In the genomic region with DNA sequence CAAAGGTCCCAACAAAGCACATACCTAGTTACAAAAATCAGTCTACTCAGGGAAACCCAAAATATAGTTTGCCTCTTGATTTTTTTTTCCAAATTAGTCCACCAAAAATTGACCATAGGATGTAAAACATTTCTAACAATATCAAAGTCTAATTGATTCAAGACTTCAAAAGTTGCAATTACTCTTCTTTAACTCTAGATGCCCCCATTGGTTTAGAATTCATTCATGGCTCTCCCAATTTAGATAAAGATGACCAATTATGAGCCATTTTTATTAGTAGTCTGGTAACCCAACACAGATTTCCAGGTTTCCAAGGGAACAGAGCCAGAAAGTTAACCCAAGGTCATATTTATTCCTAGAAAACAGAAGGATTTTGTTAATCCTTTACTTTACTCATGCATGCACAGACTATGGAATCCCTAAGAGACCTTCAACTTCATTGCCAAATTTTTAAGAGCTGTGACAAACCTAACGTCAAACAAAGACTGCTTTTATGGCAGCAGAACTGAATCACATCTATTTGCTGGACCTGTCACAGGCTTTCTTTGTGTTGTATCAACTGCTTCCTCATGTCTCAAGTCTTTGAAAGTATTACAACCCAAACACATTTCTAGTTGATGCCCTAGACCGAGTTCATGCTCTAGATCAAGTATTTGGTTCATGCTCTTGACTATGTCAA, we compare ENCODE assay signal across 10 cellular contexts. TPM values are rescaled to one million over a fixed set of nuclear protein-coding genes. Genes with fewer than 3 reads are reported as not detected.
DNase-seq lines count a peak whose midpoint lies in the region; ATAC-seq and TF ChIP-seq lines count a peak whose summit lies in the region.
"Had no signal": no experiment of that assay in that cellular context is flagged by ENCODE, and none has a peak within 500 bp of the region (broad histone marks: within the 10 kb centered on the region; RNA-seq: fewer than 3 reads in every experiment).

No MANE protein-coding gene starts in this region.

- H3K27me3 ChIP-seq in OCI-LY1 (ENCODE audit: insufficient read depth, low read length): no peaks in the 10 kb centered on the region
- peaks cover 14% of the 10 kb centered on the region for H3K27me3 ChIP-seq in upper lobe of right lung
- no peaks in the 10 kb centered on the region for H3K27me3 ChIP-seq in thyroid gland

- H3K4me3 Mint-ChIP-seq in natural killer cell: no peak overlapping the region
- H3K4me3 Mint-ChIP-seq in natural killer cell treated with Interleukin-12 subunit alpha and Interleukin-12 subunit beta and Interleukin-15 and Interleukin-18, amount 100 ng/mL, for 72 hours: no peak overlapping the region

- H3K9ac ChIP-seq in OCI-LY1 (ENCODE audit: low read length): no peak overlapping the region

- no peaks in the 10 kb centered on the region for H3F3A ChIP-seq in OCI-LY1 (ENCODE audit: insufficient read depth, low read length)

- no peak overlapping the region for H3K4me3 ChIP-seq in OCI-LY1 (ENCODE audit: low read depth, low read length, poor library complexity, severe bottlenecking)
- H3K4me3 ChIP-seq in foreskin fibroblast (ENCODE audit: low read depth in 1 of 2, low read length in 2 of 2): no peak overlapping the region
- H3K4me3 ChIP-seq in upper lobe of right lung: no peak overlapping the region
- H3K4me3 ChIP-seq in thyroid gland (replicated peaks in 1 of 3): no peak overlapping the region
- H3K4me3 ChIP-seq: skin epidermis had no signal

- H3K4me2 ChIP-seq in OCI-LY1 (ENCODE audit: low read length): no peak overlapping the region

- H2AFZ ChIP-seq in OCI-LY1 (ENCODE audit: low read length): no peak overlapping the region

- WGBS in thyroid gland, 2 donors: 48 to 53% methylated on average over 2 of the region's 2 CpGs

- intact Hi-C loops in natural killer cell (cut with micrococcal nuclease) (loop anchor here (1.0 to 10.0 kb wide), 3 partner anchors 104 to 371 kb away; partner anchors contain the start of gene FBXO7), upper lobe of right lung (cut with DNase I) (no loop called here), thyroid gland (cut with DNase I) (no loop called here)

- H3K9me3 ChIP-seq in OCI-LY1 (ENCODE audit: low read length) (no peaks in the 10 kb centered on the region), upper lobe of right lung (no peaks in the 10 kb centered on the region), thyroid gland (no peaks in the 10 kb centered on the region)

- no peak overlapping the region for H3K27ac Mint-ChIP-seq in natural killer cell
- no peak overlapping the region for H3K27ac Mint-ChIP-seq in natural killer cell treated with Interleukin-12 subunit alpha and Interleukin-12 subunit beta and Interleukin-15 and Interleukin-18, amount 100 ng/mL, for 72 hours

- H3K27me3 Mint-ChIP-seq in natural killer cell (ENCODE audit: low read depth in 2 of 2): peaks cover 10 to 35% of the 10 kb centered on the region in 2 donors
- peaks cover 22 to 57% of the 10 kb centered on the region in 2 donors for H3K27me3 Mint-ChIP-seq in natural killer cell treated with Interleukin-12 subunit alpha and Interleukin-12 subunit beta and Interleukin-15 and Interleukin-18, amount 100 ng/mL, for 72 hours

- DNase-seq in natural killer cell: no peak
- DNase-seq in natural killer cell treated with Interleukin-12 subunit alpha and Interleukin-12 subunit beta and Interleukin-15 and Interleukin-18, amount 100 ng/mL, for 72 hours (ENCODE audit: low spot score): no peak
- peak; percentile 3 to 33 for DNase-seq in foreskin fibroblast
- DNase-seq in upper lobe of right lung: no peak
- no peak for DNase-seq in NK-92 treated with Interleukin-12 subunit alpha and Interleukin-12 subunit beta, amount 100 ng/mL, for 24 hours (lab: John Stamatoyannopoulos, UW)
- DNase-seq in thyroid gland: no peak

- H3K79me2 ChIP-seq in OCI-LY1 (ENCODE audit: insufficient read depth, low read length): no peaks in the 10 kb centered on the region

- TF ChIP-seq POLR2A in thyroid gland (IDR thresholded peaks at IDR 0.05): no peak

- H3K9me2 ChIP-seq in OCI-LY1 (ENCODE audit: low read depth, low read length): no peaks in the 10 kb centered on the region

- TF ChIP-seq CTCF in natural killer cell (IDR thresholded peaks at IDR 0.05) (peak; percentile 65), OCI-LY1 (IDR thresholded peaks at IDR 0.05; ENCODE audit: low read length) (peak; percentile 47; the same call in 1 of the 2 replicates), foreskin fibroblast (IDR thresholded peaks at IDR 0.05; ENCODE audit: low read depth, low read length) (no peak), upper lobe of right lung (IDR thresholded peaks at IDR 0.05) (peak; percentile 47), thyroid gland (IDR thresholded peaks at IDR 0.05) (peak in 3 of 6 experiments; percentile 14 to 35 (median 23))

- no peaks in the 10 kb centered on the region for H3K36me3 ChIP-seq in OCI-LY1 (ENCODE audit: insufficient read depth, low read length)
- H3K36me3 ChIP-seq in upper lobe of right lung: no peaks in the 10 kb centered on the region
- H3K36me3 ChIP-seq in thyroid gland: no peaks in the 10 kb centered on the region

- no peaks in the 10 kb centered on the region for H3K36me3 Mint-ChIP-seq in natural killer cell
- no peaks in the 10 kb centered on the region for H3K36me3 Mint-ChIP-seq in natural killer cell treated with Interleukin-12 subunit alpha and Interleukin-12 subunit beta and Interleukin-15 and Interleukin-18, amount 100 ng/mL, for 72 hours

- H3K27ac ChIP-seq in OCI-LY1 (ENCODE audit: low read depth, low read length, poor library complexity, severe bottlenecking): no peak overlapping the region
- no peak overlapping the region for H3K27ac ChIP-seq in upper lobe of right lung
- no peak overlapping the region for H3K27ac ChIP-seq in thyroid gland
- H3K27ac ChIP-seq: skin epidermis had no signal

- H4K20me1 ChIP-seq in OCI-LY1 (ENCODE audit: insufficient read depth, low read length): no peaks in the 10 kb centered on the region

- no peaks in the 10 kb centered on the region for H3K4me1 Mint-ChIP-seq in natural killer cell
- no peaks in the 10 kb centered on the region for H3K4me1 Mint-ChIP-seq in natural killer cell treated with Interleukin-12 subunit alpha and Interleukin-12 subunit beta and Interleukin-15 and Interleukin-18, amount 100 ng/mL, for 72 hours (ENCODE audit: low read depth in 2 of 2)

- no peak for ATAC-seq in natural killer cell
- ATAC-seq in natural killer cell treated with Interleukin-12 subunit alpha and Interleukin-12 subunit beta and Interleukin-15 and Interleukin-18, amount 100 ng/mL, for 72 hours: no peak
- ATAC-seq in upper lobe of right lung: no peak
- no peak for ATAC-seq in HG03025 (IDR thresholded peaks at IDR 0.05; ENCODE audit: low FRiP score, unreplicated experiment)

- H3K4me1 ChIP-seq in OCI-LY1 (ENCODE audit: insufficient read depth, low read length, severe bottlenecking): no peaks in the 10 kb centered on the region
- H3K4me1 ChIP-seq in upper lobe of right lung: no peaks in the 10 kb centered on the region
- H3K4me1 ChIP-seq in thyroid gland: no peaks in the 10 kb centered on the region

- no peaks in the 10 kb centered on the region for H3K9me3 Mint-ChIP-seq in natural killer cell
- H3K9me3 Mint-ChIP-seq in natural killer cell treated with Interleukin-12 subunit alpha and Interleukin-12 subunit beta and Interleukin-15 and Interleukin-18, amount 100 ng/mL, for 72 hours: no peaks in the 10 kb centered on the region

RNA-seq across cellular contexts. Expression of gene C22orf42, which starts 55.3 kb away (rescaled TPM):
- total RNA-seq in natural killer cell (not detected), upper lobe of right lung (not detected), thyroid gland (not detected)
- not detected for total RNA-seq in natural killer cell treated with Interleukin-12 subunit alpha and Interleukin-12 subunit beta and Interleukin-15 and Interleukin-18, amount 100 ng/mL, for 72 hours
- total RNA-seq: ureter had no signal

Comparison
In these comparisons a context has a peak if more than half of its experiments do, and no peak if none do; other contexts are left out.
1. DNase-seq: peak in foreskin fibroblast (2 of 2); none in natural killer cell (single experiment), natural killer cell treated with Interleukin-12 subunit alpha and Interleukin-12 subunit beta and Interleukin-15 and Interleukin-18, amount 100 ng/mL, for 72 hours (single experiment), upper lobe of right lung (single experiment), NK-92 treated with Interleukin-12 subunit alpha and Interleukin-12 subunit beta, amount 100 ng/mL, for 24 hours (single experiment) and thyroid gland (0 of 2).